17 cellular contexts compared by ENCODE assay signal in genomic region chr12:124553862-124554428, GRCh38. TPM values are rescaled to one million over a fixed set of nuclear protein-coding genes. Genes with fewer than 3 reads are reported as not detected.
DNase-seq lines count a peak whose midpoint lies in the region; TF ChIP-seq lines count a peak whose summit lies in the region.
"Had no signal": no experiment of that assay in that cellular context is flagged by ENCODE, and none has a peak within 500 bp of the region (broad histone marks: within the 10 kb centered on the region; RNA-seq: fewer than 3 reads in every experiment).

No MANE protein-coding gene starts in this region.

- intact Hi-C loops in sigmoid colon (cut with DNase I) = no loop called here
- intact Hi-C loops in stomach (cut with DNase I; ENCODE audit: low total_unique reads) = no loop called here

- peak; percentile 36 for DNase-seq in activated T-cell treated with anti-CD3 and anti-CD28 coated beads, Interleukin-2, amount 50 U/mL, for 1 hour
- no peak for DNase-seq in activated T-cell treated with anti-CD3 and anti-CD28 coated beads, Interleukin-2, amount 50 U/mL, for 24 hours
- no peak for DNase-seq in NT2/D1 (ENCODE audit: low read depth, low spot score)
- no peak for DNase-seq in endodermal cell
- peak; percentile 63 for DNase-seq in sigmoid colon
- DNase-seq in NCI-H128 (lab: John Stamatoyannopoulos, UW; ENCODE audit: unreplicated experiment) = no peak
- DNase-seq in stomach = no peak
- no peak for DNase-seq in T-helper 2 cell treated with Interferon-gamma antibody and Interleukin-4, amounts not matched to agents 5 μg/mL and 100 μg/mL, for 36 hours (ENCODE audit: low spot score)
- DNase-seq: activated CD4-positive, alpha-beta T cell treated with anti-CD3 and anti-CD28 coated beads, Interleukin-2, amount 50 U/mL, for 4 hours; esophagus squamous epithelium; NCI-H2107; SK-N-SH; stimulated activated CD4-positive, alpha-beta T cell treated with anti-CD3 and anti-CD28 coated beads, Interleukin-4, amount 100 ng/mL, for 4 hours; transverse colon had no signal

- peaks cover 58% of the 10 kb centered on the region for H3K36me3 ChIP-seq in NT2/D1 (ENCODE audit: insufficient read depth, insufficient read length, low read length)
- H3K36me3 ChIP-seq in endodermal cell (ENCODE audit: control insufficient read depth, insufficient read depth, low read length) = no peaks in the 10 kb centered on the region
- no peaks in the 10 kb centered on the region for H3K36me3 ChIP-seq in sigmoid colon
- no peaks in the 10 kb centered on the region for H3K36me3 ChIP-seq in stomach
- H3K36me3 ChIP-seq: heart left ventricle, transverse colon had no signal

- TF ChIP-seq POLR2A in sigmoid colon (IDR thresholded peaks at IDR 0.05) (no peak), stomach (IDR thresholded peaks at IDR 0.05) (no peak)

- H3K27ac Mint-ChIP-seq in activated T-cell treated with anti-CD3 and anti-CD28 coated beads, Interleukin-2, amount 50 U/mL, for 24 hours = no peak overlapping the region
- H3K27ac Mint-ChIP-seq in endodermal cell = peak overlapping the region; percentile 74
- no peak overlapping the region for H3K27ac Mint-ChIP-seq in T-helper 2 cell treated with Interferon-gamma antibody and Interleukin-4, amounts not matched to agents 5 μg/mL and 100 μg/mL, for 36 hours

- peaks cover 73% of the 10 kb centered on the region for H3K4me1 ChIP-seq in NT2/D1 (ENCODE audit: insufficient read depth, insufficient read length)
- peaks cover 3% of the 10 kb centered on the region for H3K4me1 ChIP-seq in endodermal cell (ENCODE audit: control insufficient read depth, insufficient read depth, low read length)
- H3K4me1 ChIP-seq in sigmoid colon = peaks cover 0 to 99% (median 93%) of the 10 kb centered on the region in 4 donors
- peaks cover 56 to 98% (median 80%) of the 10 kb centered on the region in 4 donors for H3K4me1 ChIP-seq in stomach

- H3K27me3 ChIP-seq in NT2/D1 (ENCODE audit: insufficient read depth, insufficient read length) = no peaks in the 10 kb centered on the region
- no peaks in the 10 kb centered on the region for H3K27me3 ChIP-seq in endodermal cell (ENCODE audit: control insufficient read depth, insufficient read depth, low read length, poor library complexity, severe bottlenecking)
- no peaks in the 10 kb centered on the region for H3K27me3 ChIP-seq in sigmoid colon
- H3K27me3 ChIP-seq in stomach = no peaks in the 10 kb centered on the region
- H3K27me3 ChIP-seq: esophagus squamous epithelium, heart left ventricle, transverse colon had no signal

- no peak overlapping the region for H3K4me3 ChIP-seq in NT2/D1 (ENCODE audit: insufficient read length, low read depth)
- no peak overlapping the region for H3K4me3 ChIP-seq in endodermal cell (ENCODE audit: low read length)
- H3K4me3 ChIP-seq in sigmoid colon = no peak overlapping the region
- H3K4me3 ChIP-seq in stomach = no peak overlapping the region
- H3K4me3 ChIP-seq: esophagus squamous epithelium, transverse colon had no signal

- TF ChIP-seq CTCF in endodermal cell (conservative IDR thresholded peaks at IDR 0.05) (no peak), sigmoid colon (IDR thresholded peaks at IDR 0.05) (no peak), stomach (IDR thresholded peaks at IDR 0.05) (no peak)

- no peaks in the 10 kb centered on the region for H3K9me3 Mint-ChIP-seq in activated T-cell treated with anti-CD3 and anti-CD28 coated beads, Interleukin-2, amount 50 U/mL, for 24 hours
- peaks cover 1% of the 10 kb centered on the region for H3K9me3 Mint-ChIP-seq in endodermal cell
- H3K9me3 Mint-ChIP-seq in T-helper 2 cell treated with Interferon-gamma antibody and Interleukin-4, amounts not matched to agents 5 μg/mL and 100 μg/mL, for 36 hours = no peaks in the 10 kb centered on the region
- H3K9me3 Mint-ChIP-seq: CD8-positive, alpha-beta memory T cell; memory B cell had no signal

- H3K4me3 Mint-ChIP-seq in activated T-cell treated with anti-CD3 and anti-CD28 coated beads, Interleukin-2, amount 50 U/mL, for 24 hours = no peak overlapping the region
- no peak overlapping the region for H3K4me3 Mint-ChIP-seq in endodermal cell
- H3K4me3 Mint-ChIP-seq in T-helper 2 cell treated with Interferon-gamma antibody and Interleukin-4, amounts not matched to agents 5 μg/mL and 100 μg/mL, for 36 hours = no peak overlapping the region
- H3K4me3 Mint-ChIP-seq: memory B cell had no signal

- WGBS in endodermal cell (ENCODE audit: insufficient coverage in 1 of 2, insufficient read length in 1 of 2), 2 experiments = 91 to 98% methylated on average over 9 to 18 of the region's 18 CpGs
- WGBS in sigmoid colon, 2 donors = 87 to 92% methylated on average over 18 of the region's 18 CpGs
- WGBS in stomach, 5 donors = 83 to 87% (median 86%) methylated on average over 16 to 18 of the region's 18 CpGs

- peaks cover 84% of the 10 kb centered on the region for H3K4me1 Mint-ChIP-seq in activated T-cell treated with anti-CD3 and anti-CD28 coated beads, Interleukin-2, amount 50 U/mL, for 24 hours (ENCODE audit: low read depth)
- peaks cover 20% of the 10 kb centered on the region for H3K4me1 Mint-ChIP-seq in endodermal cell
- peaks cover 10% of the 10 kb centered on the region for H3K4me1 Mint-ChIP-seq in T-helper 2 cell treated with Interferon-gamma antibody and Interleukin-4, amounts not matched to agents 5 μg/mL and 100 μg/mL, for 36 hours (ENCODE audit: low read depth)

- peaks cover 2% of the 10 kb centered on the region for H3K36me3 Mint-ChIP-seq in activated T-cell treated with anti-CD3 and anti-CD28 coated beads, Interleukin-2, amount 50 U/mL, for 24 hours (ENCODE audit: low read depth)
- H3K36me3 Mint-ChIP-seq in endodermal cell (ENCODE audit: low read depth) = peaks cover 7% of the 10 kb centered on the region
- H3K36me3 Mint-ChIP-seq in T-helper 2 cell treated with Interferon-gamma antibody and Interleukin-4, amounts not matched to agents 5 μg/mL and 100 μg/mL, for 36 hours (ENCODE audit: low read depth) = peaks cover 2% of the 10 kb centered on the region

- H3K9me3 ChIP-seq in NT2/D1 (ENCODE audit: insufficient read depth, low read length) = no peaks in the 10 kb centered on the region
- H3K9me3 ChIP-seq in endodermal cell (ENCODE audit: control insufficient read depth, low read length) = no peaks in the 10 kb centered on the region
- no peaks in the 10 kb centered on the region for H3K9me3 ChIP-seq in sigmoid colon
- H3K9me3 ChIP-seq in stomach = no peaks in the 10 kb centered on the region
- H3K9me3 ChIP-seq: esophagus squamous epithelium, heart left ventricle, SK-N-SH, transverse colon had no signal

- TF ChIP-seq EP300 in sigmoid colon (IDR thresholded peaks at IDR 0.05) (no peak), stomach (IDR thresholded peaks at IDR 0.05) (no peak)

- no peaks in the 10 kb centered on the region for H3K27me3 Mint-ChIP-seq in activated T-cell treated with anti-CD3 and anti-CD28 coated beads, Interleukin-2, amount 50 U/mL, for 24 hours
- no peaks in the 10 kb centered on the region for H3K27me3 Mint-ChIP-seq in endodermal cell (ENCODE audit: insufficient read depth)
- H3K27me3 Mint-ChIP-seq in T-helper 2 cell treated with Interferon-gamma antibody and Interleukin-4, amounts not matched to agents 5 μg/mL and 100 μg/mL, for 36 hours (ENCODE audit: low read depth) = no peaks in the 10 kb centered on the region
- H3K27me3 Mint-ChIP-seq: CD8-positive, alpha-beta memory T cell; memory B cell had no signal

- H3K27ac ChIP-seq in endodermal cell (ENCODE audit: low read depth, low read length) (no peak overlapping the region), sigmoid colon (peak overlapping the region; percentile 12 to 52 (median 26)), stomach (no peak overlapping the region)
- H3K27ac ChIP-seq: transverse colon had no signal

- H3K9ac ChIP-seq in NT2/D1 (ENCODE audit: insufficient read length, low read depth) (peak overlapping the region; percentile 3), endodermal cell (ENCODE audit: extremely low read depth, low read length, poor library complexity, severe bottlenecking) (no peak overlapping the region)
- H3K9ac ChIP-seq: SK-N-SH had no signal

RNA-seq across cellular contexts. Expression of gene NCOR2, which starts 13.5 kb away (rescaled TPM):
- total RNA-seq in endodermal cell = 100 to 1,000 TPM; 185 to 207 TPM
- 112 TPM for polyA plus RNA-seq in endodermal cell (2013, experiment 1 of 2)
- polyA plus RNA-seq in endodermal cell (2013, experiment 2 of 2) = 110 TPM
- 100 to 1,000 TPM in 1 of 4 donors, 10 to 100 TPM in 3; 42.5 to 134 (median 73.5) TPM for total RNA-seq in sigmoid colon
- polyA plus RNA-seq in sigmoid colon = 10 to 100 TPM; 18.6 to 81.8 (median 24.7) TPM
- total RNA-seq in stomach = 100 to 1,000 TPM in 4 of 5 donors, 10 to 100 TPM in 1; 61.7 to 292 (median 116) TPM
- polyA plus RNA-seq in stomach = 10 to 100 TPM; 27.2 to 49.6 (median 37.7) TPM

Comparison
In these comparisons a context has a peak if more than half of its experiments do, and no peak if none do; other contexts are left out.
1. DNase-seq: peak in activated T-cell treated with anti-CD3 and anti-CD28 coated beads, Interleukin-2, amount 50 U/mL, for 1 hour (single experiment) and sigmoid colon (single experiment); none in activated T-cell treated with anti-CD3 and anti-CD28 coated beads, Interleukin-2, amount 50 U/mL, for 24 hours (single experiment), NT2/D1 (single experiment), endodermal cell (single experiment), NCI-H128 (single experiment), stomach (single experiment) and T-helper 2 cell treated with Interferon-gamma antibody and Interleukin-4, amounts not matched to agents 5 μg/mL and 100 μg/mL, for 36 hours (single experiment).
2. H3K27ac ChIP-seq: peak in sigmoid colon (4 of 4); none in endodermal cell (single experiment) and stomach (0 of 5).